In genomic region chr1:22453181-22453580, GRCh38 we compare ENCODE assay signal across 1 cellular context.
TF ChIP-seq lines count a peak whose summit lies in the region.

No MANE protein-coding gene starts in this region.

TF ChIP-seq in GM23338, 12 proteins besides CTCF, POLR2A, EP300 and RAD21 (continued from another document):
- no peak for TF ChIP-seq ZNF462 (CRISPR knock-in tag; IDR thresholded peaks at IDR 0.05)
- TF ChIP-seq NANOG (IDR thresholded peaks at IDR 0.05; ENCODE audit: borderline replicate concordance), result no peak
- no peak for TF ChIP-seq EZH2 (IDR thresholded peaks at IDR 0.05; ENCODE audit: low read depth, unreplicated experiment)
- TF ChIP-seq ZNF331 (CRISPR knock-in tag; IDR thresholded peaks at IDR 0.05; ENCODE audit: low read depth), result no peak
- TF ChIP-seq CREB1 (CRISPR knock-in tag; IDR thresholded peaks at IDR 0.05; ENCODE audit: low read depth), result no peak
